22 cellular contexts compared by ENCODE assay signal in genomic region chr12:103780093-103780440, GRCh38.
DNase-seq lines count a peak whose midpoint lies in the region; ATAC-seq and TF ChIP-seq lines count a peak whose summit lies in the region.
"Had no signal": no experiment of that assay in that cellular context is flagged by ENCODE, and none has a peak within 500 bp of the region (broad histone marks: within the 10 kb centered on the region; RNA-seq: fewer than 3 reads in every experiment).

No MANE protein-coding gene starts in this region.

- DNase-seq in GM23338 (ENCODE audit: low spot score) (no peak), RPMI7951 (ENCODE audit: low read depth) (peak; percentile 35), fibroblast of mammary gland (ENCODE audit: low read depth) (peak; percentile 26), sigmoid colon (no peak), NCI-H1092 treated with DMSO at 0.1 percent for 48 hours (lab: John Stamatoyannopoulos, UW) (no peak), islet precursor cell (no peak), lower lobe of right lung (no peak)
- DNase-seq: activated CD4-positive, alpha-beta T cell treated with anti-CD3 and anti-CD28 coated beads, Interleukin-2, amount 10 ng/mL, durations not matched to agents 24 days and 14 days; activated CD8-positive, alpha-beta memory T cell treated with anti-CD3 and anti-CD28 coated beads, Interleukin-2, amount 50 U/mL, for 48 hours; amygdala; central memory CD4-positive, alpha-beta T cell; Karpas-422; mucosa of descending colon; NCI-H1417; psoas muscle; Right ventricle myocardium superior; small intestine; stimulated activated CD4-positive, alpha-beta T cell treated with anti-CD3 and anti-CD28 coated beads, Interleukin-2, amount 100 ng/mL, for 48 hours; stimulated activated naive CD8-positive, alpha-beta T cell treated with anti-CD3 and anti-CD28 coated beads, Interleukin-15, Interleukin-2, amounts not matched to agents 100 U/mL and 50 U/mL, for 24 hours had no signal

- H3K9me3 Mint-ChIP-seq in GM23338: no peaks in the 10 kb centered on the region
- H3K9me3 Mint-ChIP-seq: activated CD4-positive, alpha-beta T cell treated with anti-CD3 and anti-CD28 coated beads, Interleukin-2, amount 10 ng/mL, durations not matched to agents 24 days and 14 days had no signal

- H3K4me3 ChIP-seq in GM23338 (no peak overlapping the region), fibroblast of mammary gland (ENCODE audit: control insufficient read depth, low read depth, low read length) (no peak overlapping the region), sigmoid colon (no peak overlapping the region), lower lobe of right lung (no peak overlapping the region)
- H3K4me3 ChIP-seq: mucosa of descending colon, psoas muscle, thyroid gland had no signal

- H3K4me2 ChIP-seq in GM23338: no peak overlapping the region

- H3K79me2 ChIP-seq in GM23338 (replicated peaks; ENCODE audit: insufficient read depth): no peaks in the 10 kb centered on the region

- H3K4me1 ChIP-seq in GM23338 (ENCODE audit: insufficient read depth) (0 out of 2 replicates have a peak, but pooled peaks cover 3% of the 10 kb centered on the region), sigmoid colon (peaks cover 0 to 67% (median 49%) of the 10 kb centered on the region in 4 donors), lower lobe of right lung (no peaks in the 10 kb centered on the region)

- H3K36me3 ChIP-seq in GM23338 (ENCODE audit: insufficient read depth) (no peaks in the 10 kb centered on the region), sigmoid colon (peaks cover 82 to 100% (median 89%) of the 10 kb centered on the region in 4 donors), lower lobe of right lung (peaks cover 27% of the 10 kb centered on the region)
- H3K36me3 ChIP-seq: thyroid gland had no signal

- H3K27ac Mint-ChIP-seq in GM23338: peak overlapping the region; percentile 75
- H3K27ac Mint-ChIP-seq: activated CD4-positive, alpha-beta T cell treated with anti-CD3 and anti-CD28 coated beads, Interleukin-2, amount 10 ng/mL, durations not matched to agents 24 days and 14 days had no signal

- 93 to 97% methylated on average over 4 of the region's 4 CpGs for WGBS in sigmoid colon, 2 donors

- no peak overlapping the region; the same call in 2 of the 3 replicates for H3K4me3 Mint-ChIP-seq in GM23338
- H3K4me3 Mint-ChIP-seq: activated CD4-positive, alpha-beta T cell treated with anti-CD3 and anti-CD28 coated beads, Interleukin-2, amount 10 ng/mL, durations not matched to agents 24 days and 14 days had no signal

- H3K27me3 Mint-ChIP-seq in GM23338 (ENCODE audit: insufficient read depth, low read depth, poor library complexity): no peaks in the 10 kb centered on the region
- H3K27me3 Mint-ChIP-seq: activated CD4-positive, alpha-beta T cell treated with anti-CD3 and anti-CD28 coated beads, Interleukin-2, amount 10 ng/mL, durations not matched to agents 24 days and 14 days had no signal

- no peaks in the 10 kb centered on the region for H3K27me3 ChIP-seq in GM23338 (ENCODE audit: insufficient read depth)
- no peaks in the 10 kb centered on the region for H3K27me3 ChIP-seq in sigmoid colon
- H3K27me3 ChIP-seq in lower lobe of right lung (ENCODE audit: low read depth): no peaks in the 10 kb centered on the region
- H3K27me3 ChIP-seq: thyroid gland had no signal

- no peaks in the 10 kb centered on the region for H4K20me1 ChIP-seq in GM23338 (replicated peaks; ENCODE audit: insufficient read depth)

- H3F3A ChIP-seq in GM23338 (replicated peaks; ENCODE audit: low read depth): no peaks in the 10 kb centered on the region

- no peak overlapping the region for H2AFZ ChIP-seq in GM23338

- intact Hi-C loops in sigmoid colon (cut with DNase I): no loop called here
- intact Hi-C loops in lower lobe of right lung (cut with DNase I): no loop called here

- H3K4me1 Mint-ChIP-seq in GM23338: no peaks in the 10 kb centered on the region; the same call in 2 of the 3 replicates
- H3K4me1 Mint-ChIP-seq: activated CD4-positive, alpha-beta T cell treated with anti-CD3 and anti-CD28 coated beads, Interleukin-2, amount 10 ng/mL, durations not matched to agents 24 days and 14 days had no signal

- H3K27ac ChIP-seq in GM23338 (ENCODE audit: low read depth) (no peak overlapping the region), sigmoid colon (peak overlapping the region in 3 of 4 donors; percentile 2 to 56 (median 43)), lower lobe of right lung (no peak overlapping the region)
- H3K27ac ChIP-seq: thyroid gland had no signal

- TF ChIP-seq CTCF in GM23338 (conservative IDR thresholded peaks at IDR 0.05; ENCODE audit: low read depth in 2 of 2): no peak
- TF ChIP-seq CTCF in fibroblast of mammary gland (conservative IDR thresholded peaks at IDR 0.05; ENCODE audit: control insufficient read depth, insufficient read depth, low read depth, low read length): no peak
- TF ChIP-seq CTCF in sigmoid colon (IDR thresholded peaks at IDR 0.05): no peak
- TF ChIP-seq CTCF in lower lobe of right lung (IDR thresholded peaks at IDR 0.05): no peak

- no peak for ATAC-seq in GM23338
- ATAC-seq in GM21526 (IDR thresholded peaks at IDR 0.05; ENCODE audit: low FRiP score, unreplicated experiment): no peak
- no peak for ATAC-seq in lower lobe of right lung
- ATAC-seq: esophagus mucosa; mucosa of descending colon; psoas muscle; stimulated activated naive CD8-positive, alpha-beta T cell treated with anti-CD3 and anti-CD28 coated beads, Interleukin-15, Interleukin-2, amounts not matched to agents 100 U/mL and 50 U/mL, for 24 hours had no signal

- H3K36me3 Mint-ChIP-seq in GM23338 (ENCODE audit: low read depth): peaks cover 57% of the 10 kb centered on the region

- no peaks in the 10 kb centered on the region for H3K9me3 ChIP-seq in sigmoid colon
- H3K9me3 ChIP-seq in lower lobe of right lung: no peaks in the 10 kb centered on the region
- H3K9me3 ChIP-seq: mucosa of descending colon, psoas muscle, thyroid gland had no signal

- TF ChIP-seq POLR2A in sigmoid colon (IDR thresholded peaks at IDR 0.05): no peak

- TF ChIP-seq EP300 in sigmoid colon (IDR thresholded peaks at IDR 0.05): no peak

- no peaks in the 10 kb centered on the region for H3K9me2 ChIP-seq in GM23338 (ENCODE audit: insufficient read depth)

TF ChIP-seq in GM23338, 12 proteins besides CTCF, POLR2A, EP300 and RAD21 (continues in another document):
- TF ChIP-seq ZNF462 (CRISPR knock-in tag; IDR thresholded peaks at IDR 0.05): no peak

Comparison
In these comparisons a context has a peak if more than half of its experiments do, and no peak if none do; other contexts are left out.
1. DNase-seq: peak in RPMI7951 (single experiment) and fibroblast of mammary gland (single experiment); none in GM23338 (single experiment), sigmoid colon (single experiment), NCI-H1092 treated with DMSO at 0.1 percent for 48 hours (single experiment), islet precursor cell (single experiment) and lower lobe of right lung (single experiment).
2. H3K27ac ChIP-seq: peak in sigmoid colon (3 of 4); none in GM23338 (single experiment) and lower lobe of right lung (single experiment).